In genomic region chr11:74417860-74418508, GRCh38 we compare ENCODE assay signal across 12 cellular contexts. TPM values are rescaled to one million over a fixed set of nuclear protein-coding genes. Genes with fewer than 3 reads are reported as not detected.
A peak's percentile ranks its signal among the peaks of the same experiment; 100 is the strongest.
DNase-seq lines count a peak whose midpoint lies in the region; ATAC-seq and TF ChIP-seq lines count a peak whose summit lies in the region.
"Had no signal": no experiment of that assay in that cellular context is flagged by ENCODE, and none has a peak within 500 bp of the region (broad histone marks: within the 10 kb centered on the region; RNA-seq: fewer than 3 reads in every experiment).

No MANE protein-coding gene starts in this region.

- no peak overlapping the region for H3K56ac ChIP-seq in IMR-90 (ENCODE audit: extremely low read depth, insufficient read depth, low read length)

- no peaks in the 10 kb centered on the region for H3K27me3 ChIP-seq in CD4-positive, alpha-beta T cell (ENCODE audit: control insufficient read depth, insufficient read depth, low read length)
- H3K27me3 ChIP-seq in IMR-90 (ENCODE audit: control insufficient read depth, insufficient read depth, low read length) = no peaks in the 10 kb centered on the region; the same call in none of the 2 replicates
- H3K27me3 ChIP-seq in neural progenitor cell = no peaks in the 10 kb centered on the region

- peaks cover 5% of the 10 kb centered on the region for H3K9me1 ChIP-seq in IMR-90 (ENCODE audit: insufficient read depth, low read length)

- no peak for DNase-seq in CD4-positive, alpha-beta T cell
- peak; percentile 14 for DNase-seq in IMR-90
- peak; percentile 43 for DNase-seq in choroid plexus epithelial cell (ENCODE audit: low read depth)
- DNase-seq in neural progenitor cell (ENCODE audit: low spot score) = no peak
- no peak for DNase-seq in H4 (ENCODE audit: low spot score)
- DNase-seq in G401 (ENCODE audit: low spot score) = no peak
- DNase-seq: MM.1S had no signal

- no peaks in the 10 kb centered on the region for H3K79me1 ChIP-seq in IMR-90 (ENCODE audit: low read depth in 1 of 2, low read length in 2 of 2)

- H2BK120ac ChIP-seq in IMR-90 (ENCODE audit: low read depth, low read length) = no peak overlapping the region

- H4K91ac ChIP-seq in IMR-90 (ENCODE audit: insufficient read depth, low read depth, low read length) = no peak overlapping the region

- H3K14ac ChIP-seq in IMR-90 (replicated peaks; ENCODE audit: low read depth, low read length) = no peak overlapping the region

- H2BK15ac ChIP-seq in IMR-90 (ENCODE audit: low read depth, low read length) = no peak overlapping the region

- H2BK5ac ChIP-seq in IMR-90 (ENCODE audit: low read depth, low read length, poor library complexity, severe bottlenecking) = no peak overlapping the region

- no peaks in the 10 kb centered on the region for H3K9me3 ChIP-seq in CD4-positive, alpha-beta T cell (ENCODE audit: control insufficient read depth, low read length)
- H3K9me3 ChIP-seq in IMR-90 (ENCODE audit: control insufficient read depth, insufficient read depth, low read length) = no peaks in the 10 kb centered on the region
- no peaks in the 10 kb centered on the region for H3K9me3 ChIP-seq in neural progenitor cell (ENCODE audit: low read depth)

- H3K27ac ChIP-seq in CD4-positive, alpha-beta T cell (ENCODE audit: low read depth, low read length) = no peak overlapping the region
- H3K27ac ChIP-seq in IMR-90 (ENCODE audit: insufficient read depth, low read length) (no peak overlapping the region), neural progenitor cell (no peak overlapping the region)

- H4K8ac ChIP-seq in IMR-90 (ENCODE audit: low read depth in 2 of 2, low read length in 2 of 2) = no peak overlapping the region

- H3K4me2 ChIP-seq in IMR-90 (ENCODE audit: low read depth, low read length) (no peak overlapping the region), neural progenitor cell (no peak overlapping the region)

- H3K4me3 Mint-ChIP-seq in CD4-positive, alpha-beta T cell = no peak overlapping the region
- no peak overlapping the region for H3K4me3 Mint-ChIP-seq in neural progenitor cell
- H3K4me3 Mint-ChIP-seq: central memory CD8-positive, alpha-beta T cell had no signal

- H2AK9ac ChIP-seq in IMR-90 (replicated peaks; ENCODE audit: low read depth, low read length, poor library complexity) = no peak overlapping the region

- H3K9ac ChIP-seq in IMR-90 (ENCODE audit: low read depth, low read length) = no peak overlapping the region
- H3K9ac ChIP-seq in neural progenitor cell = no peak overlapping the region

- H3K4ac ChIP-seq in IMR-90 (ENCODE audit: low read depth, low read length) = no peak overlapping the region

- no peak overlapping the region for H3K23ac ChIP-seq in IMR-90 (ENCODE audit: low read depth, low read length)

- H4K5ac ChIP-seq in IMR-90 (ENCODE audit: low read depth, low read length) = no peak overlapping the region

- H3K27ac Mint-ChIP-seq in CD4-positive, alpha-beta T cell = peak overlapping the region; percentile 82
- peak overlapping the region; percentile 43 for H3K27ac Mint-ChIP-seq in neural progenitor cell

- CTCF ChIA-PET in CD4-positive, alpha-beta T cell (lab: Charles Lee) = interaction anchor here (1.4 kb wide), 1 partner anchor 35 kb away, joined by 3 read pairs; no protein-coding TSS in a partner anchor
- CTCF ChIA-PET in IMR-90 (lab: Yijun Ruan, JAX) = interaction anchor here (1.0 kb wide), 1 partner anchor 162 kb away, joined by 3 read pairs; no protein-coding TSS in a partner anchor

- H3K36me3 Mint-ChIP-seq in CD4-positive, alpha-beta T cell (ENCODE audit: low read depth) = no peaks in the 10 kb centered on the region
- no peaks in the 10 kb centered on the region for H3K36me3 Mint-ChIP-seq in neural progenitor cell

- H3K18ac ChIP-seq in IMR-90 (ENCODE audit: low read depth, low read length) = no peak overlapping the region

- H3K4me1 ChIP-seq in IMR-90 (ENCODE audit: control insufficient read depth, insufficient read depth, low read length) (no peaks in the 10 kb centered on the region), neural progenitor cell (no peaks in the 10 kb centered on the region)

- H3K4me1 Mint-ChIP-seq in CD4-positive, alpha-beta T cell (ENCODE audit: low read depth) = peaks cover 23% of the 10 kb centered on the region
- H3K4me1 Mint-ChIP-seq in neural progenitor cell = peaks cover 28% of the 10 kb centered on the region
- H3K4me1 Mint-ChIP-seq: central memory CD8-positive, alpha-beta T cell had no signal

- WGBS in IMR-90 (ENCODE audit: extremely low coverage in 2 of 2, insufficient read length in 1 of 2), 2 experiments = no CpG with 5 or more reads among the region's 4 CpGs

- POLR2A ChIA-PET in CD4-positive, alpha-beta T cell (lab: Charles Lee) = interaction anchor here (1.2 kb wide), 1 partner anchor 75 kb away, joined by 3 read pairs; the partner anchor contains the start of gene LIPT2
- POLR2A ChIA-PET in IMR-90 (lab: Charles Lee; ENCODE audit: unreplicated experiment) = no interaction called here

- H3K36me3 ChIP-seq in IMR-90 (ENCODE audit: control insufficient read depth, insufficient read depth, low read length) (no peaks in the 10 kb centered on the region), neural progenitor cell (no peaks in the 10 kb centered on the region)

- dilution Hi-C loops in IMR-90 (cut with HindIII; ENCODE audit: low sequenced_read_pairs, unreplicated experiment) = no loop called here

- in situ Hi-C loops in IMR-90 (cut with MboI; ENCODE audit: low sequenced_read_pairs) = no loop called here
- in situ Hi-C loops in G401 (cut with HindIII; ENCODE audit: low sequenced_read_pairs) = no loop called here

- H2AK5ac ChIP-seq in IMR-90 (ENCODE audit: low read depth, low read length) = no peak overlapping the region

- TF ChIP-seq CTCF in CD4-positive, alpha-beta T cell (IDR thresholded peaks at IDR 0.05) = no peak
- no peak for TF ChIP-seq CTCF in IMR-90 (conservative IDR thresholded peaks at IDR 0.05; ENCODE audit: low read depth, low read length)
- TF ChIP-seq CTCF in choroid plexus epithelial cell (conservative IDR thresholded peaks at IDR 0.05; ENCODE audit: low read depth, low read length) = no peak
- no peak for TF ChIP-seq CTCF in neural progenitor cell (IDR thresholded peaks at IDR 0.05)

- no peak for TF ChIP-seq POLR2A in IMR-90 (IDR thresholded peaks at IDR 0.05; ENCODE audit: low read depth, low read length)

- no TSS peak for BruUV-seq in IMR-90 (replicated peaks; lab: Mats Ljungman, UMichigan)

- 0 out of 2 replicates have a peak overlapping the region, but pooled peaks have one; percentile 16 for H2BK20ac ChIP-seq in IMR-90 (ENCODE audit: low read depth, low read length)

- H3K9me3 Mint-ChIP-seq in CD4-positive, alpha-beta T cell = no peaks in the 10 kb centered on the region
- no peaks in the 10 kb centered on the region for H3K9me3 Mint-ChIP-seq in neural progenitor cell
- H3K9me3 Mint-ChIP-seq: central memory CD8-positive, alpha-beta T cell had no signal

- H3K4me3 ChIP-seq in IMR-90 (ENCODE audit: insufficient read depth, low read depth, low read length) (no peak overlapping the region), choroid plexus epithelial cell (ENCODE audit: low read depth, low read length) (no peak overlapping the region), neural progenitor cell (no peak overlapping the region)
- H3K4me3 ChIP-seq: lung had no signal

- TF ChIP-seq RAD21 in IMR-90 (IDR thresholded peaks at IDR 0.05; ENCODE audit: low read length) = no peak

- H4K20me1 ChIP-seq in IMR-90 (ENCODE audit: insufficient read depth, low read length) = no peaks in the 10 kb centered on the region
- no peaks in the 10 kb centered on the region for H4K20me1 ChIP-seq in neural progenitor cell (ENCODE audit: low read depth)

- H2AFZ ChIP-seq in IMR-90 (replicated peaks; ENCODE audit: low read length, poor library complexity) (no peak overlapping the region), neural progenitor cell (replicated peaks) (no peak overlapping the region)

- intact Hi-C loops in CD4-positive, alpha-beta T cell (cut with DNase I, micrococcal nuclease) = loop anchor here in 1 of 2 experiments (1.0 kb wide), 1 partner anchor 21 kb away; no protein-coding TSS in a partner anchor
- intact Hi-C loops in IMR-90 (cut with micrococcal nuclease) = no loop called here

- no peak for ATAC-seq in CD4-positive, alpha-beta T cell (ENCODE audit: poor library complexity)
- ATAC-seq in IMR-90 (ENCODE audit: low read depth) (peak; percentile 62), GM18511 (IDR thresholded peaks at IDR 0.05; ENCODE audit: unreplicated experiment) (no peak), HG02610 (IDR thresholded peaks at IDR 0.05; ENCODE audit: unreplicated experiment) (no peak)

- H3K27me3 Mint-ChIP-seq in CD4-positive, alpha-beta T cell = no peaks in the 10 kb centered on the region
- peaks cover 2% of the 10 kb centered on the region for H3K27me3 Mint-ChIP-seq in neural progenitor cell (ENCODE audit: insufficient read depth, low read depth)

- no peaks in the 10 kb centered on the region for H3F3A ChIP-seq in neural progenitor cell (ENCODE audit: low read depth)

- H3K79me2 ChIP-seq in neural progenitor cell (ENCODE audit: low read depth) = no peaks in the 10 kb centered on the region

TF ChIP-seq in IMR-90, 13 proteins besides CTCF, POLR2A, EP300 and RAD21:
- TF ChIP-seq CEBPB (IDR thresholded peaks at IDR 0.05; ENCODE audit: low read depth, low read length) (no peak), CHD1 (IDR thresholded peaks at IDR 0.05; ENCODE audit: low read depth, low read length) (no peak), NFE2L2 (IDR thresholded peaks at IDR 0.05; ENCODE audit: low read depth, low read length) (no peak)
TF ChIP-seq in IMR-90: peak in this region for 0.

RNA-seq across cellular contexts. Expression of gene PGM2L1, which starts 19.8 kb away (rescaled TPM):
- 10 to 100 TPM; 10.2 to 11.8 TPM for total RNA-seq in CD4-positive, alpha-beta T cell
- 1.8 and 2.8 TPM in 2 replicates for total RNA-seq in IMR-90 (2012; rRNA removed)
- 0.62 and 0.72 TPM in 2 replicates for polyA plus RNA-seq in IMR-90 (2012; rRNA removed)
- polyA plus RNA-seq in IMR-90 (2012; cell fraction: cytosol; rRNA removed) = 0.12 and 0.14 TPM in 2 replicates
- 0.83 and 1.0 TPM in 2 replicates for polyA plus RNA-seq in IMR-90 (2012; cell fraction: nucleus; rRNA removed; ENCODE audit: low replicate concordance)
- 12.3 and 15.9 TPM in 2 replicates for total RNA-seq in neural progenitor cell (ENCODE audit: low replicate concordance)
- 2.2 and 3.7 TPM in 2 replicates for total RNA-seq in H4 (2014; rRNA removed; shearing (Covaris generic))
- total RNA-seq in G401 (2014; rRNA removed; shearing (Covaris generic)) = 6.2 and 9.5 TPM in 2 replicates

RNA-seq across cellular contexts. Expression of gene KCNE3, which starts 49.4 kb away (rescaled TPM):
- under 1 TPM; 0.08 to 0.22 TPM for total RNA-seq in CD4-positive, alpha-beta T cell
- total RNA-seq in IMR-90 (2012; rRNA removed) (under 0.01 and 0.18 TPM in 2 replicates), neural progenitor cell (ENCODE audit: low replicate concordance) (1.2 and 1.3 TPM in 2 replicates)
- polyA plus RNA-seq in IMR-90 (2012; rRNA removed) = 0.05 and 0.16 TPM in 2 replicates
- 0.02 and 0.09 TPM in 2 replicates for polyA plus RNA-seq in IMR-90 (2012; cell fraction: cytosol; rRNA removed)
- 0.04 and 0.16 TPM in 2 replicates for polyA plus RNA-seq in IMR-90 (2012; cell fraction: nucleus; rRNA removed; ENCODE audit: low replicate concordance)
- 0.08 TPM in 1 of 2 replicates, not detected in the other for total RNA-seq in H4 (2014; rRNA removed; shearing (Covaris generic))
- total RNA-seq in G401 (2014; rRNA removed; shearing (Covaris generic)) = not detected in 2 replicates
- total RNA-seq: T-helper 2 cell treated with Interferon-gamma antibody and Interleukin-4, amounts not matched to agents 100 ng/mL and 5 ng/mL, for 36 hours had no signal

Comparison
In these comparisons a context has a peak if more than half of its experiments do, and no peak if none do; other contexts are left out.
1. DNase-seq: peak in IMR-90 (single experiment) and choroid plexus epithelial cell (single experiment); none in CD4-positive, alpha-beta T cell (0 of 10), neural progenitor cell (single experiment), H4 (single experiment) and G401 (single experiment).